9 cellular contexts compared by ENCODE assay signal in genomic region chr2:74849228-74849892, GRCh38. TPM values are rescaled to one million over a fixed set of nuclear protein-coding genes. Genes with fewer than 3 reads are reported as not detected.
DNase-seq lines count a peak whose midpoint lies in the region; ATAC-seq and TF ChIP-seq lines count a peak whose summit lies in the region.
"Had no signal": no experiment of that assay in that cellular context is flagged by ENCODE, and none has a peak within 500 bp of the region (broad histone marks: within the 10 kb centered on the region; RNA-seq: fewer than 3 reads in every experiment).

No MANE protein-coding gene starts in this region.

- peaks cover 98% of the 10 kb centered on the region for H3K79me2 ChIP-seq in GM23338 (replicated peaks; ENCODE audit: insufficient read depth)
- peaks cover 92% of the 10 kb centered on the region for H3K79me2 ChIP-seq in MM.1S (ENCODE audit: low read length)

- peak; percentile 77 for DNase-seq in GM23338 (ENCODE audit: low spot score)
- DNase-seq in MM.1S: peak; percentile 89
- peak; percentile 39 to 43 for DNase-seq in activated T-cell treated with anti-CD3 and anti-CD28 coated beads, Interleukin-2, amount 50 U/mL, for 72 hours
- peak in 1 of 2 donors; percentile 45 for DNase-seq in stimulated activated naive CD8-positive, alpha-beta T cell treated with anti-CD3 and anti-CD28 coated beads, Interleukin-15, amount 100 ng/mL, for 72 hours
- DNase-seq in SHP77 treated with DMSO at 0.1 percent for 48 hours (lab: John Stamatoyannopoulos, UW): no peak
- no peak for DNase-seq in epidermal melanocyte (ENCODE audit: insufficient read length, low spot score)

- H3K4me1 Mint-ChIP-seq in GM23338: peaks cover 80% of the 10 kb centered on the region
- H3K4me1 Mint-ChIP-seq in activated T-cell treated with anti-CD3 and anti-CD28 coated beads, Interleukin-2, amount 50 U/mL, for 72 hours (ENCODE audit: low read depth): peaks cover 75% of the 10 kb centered on the region
- peaks cover 78% of the 10 kb centered on the region for H3K4me1 Mint-ChIP-seq in stimulated activated naive CD8-positive, alpha-beta T cell treated with anti-CD3 and anti-CD28 coated beads, Interleukin-15, amount 100 ng/mL, for 72 hours

- no peaks in the 10 kb centered on the region for H3K27me3 ChIP-seq in GM23338 (ENCODE audit: insufficient read depth)
- H3K27me3 ChIP-seq in MM.1S (replicated peaks; ENCODE audit: insufficient read depth, low read length): no peaks in the 10 kb centered on the region
- H3K27me3 ChIP-seq in iPS-18a (ENCODE audit: control insufficient read depth, insufficient read depth, low read length): no peaks in the 10 kb centered on the region

- peak overlapping the region; percentile 55 for H3K4me3 Mint-ChIP-seq in GM23338
- H3K4me3 Mint-ChIP-seq in activated T-cell treated with anti-CD3 and anti-CD28 coated beads, Interleukin-2, amount 50 U/mL, for 72 hours: peak overlapping the region; percentile 85 to 93
- peak overlapping the region; percentile 79 to 83 for H3K4me3 Mint-ChIP-seq in stimulated activated naive CD8-positive, alpha-beta T cell treated with anti-CD3 and anti-CD28 coated beads, Interleukin-15, amount 100 ng/mL, for 72 hours

- H3F3A ChIP-seq in GM23338 (replicated peaks; ENCODE audit: low read depth) (0 out of 2 replicates have a peak, but pooled peaks cover 11% of the 10 kb centered on the region), MM.1S (ENCODE audit: insufficient read depth, low read length) (peaks cover 25% of the 10 kb centered on the region)

- ATAC-seq in GM18499 (IDR thresholded peaks at IDR 0.05; ENCODE audit: insufficient read depth, unreplicated experiment) (peak; percentile 75), GM23338 (peak; percentile 74)
- ATAC-seq in activated T-cell treated with anti-CD3 and anti-CD28 coated beads, Interleukin-2, amount 50 U/mL, for 72 hours (replicated peaks in 1 of 2): peak; percentile 69 to 73
- ATAC-seq in stimulated activated naive CD8-positive, alpha-beta T cell treated with anti-CD3 and anti-CD28 coated beads, Interleukin-15, amount 100 ng/mL, for 72 hours: peak; percentile 88
- ATAC-seq: Panc1 had no signal

- peak overlapping the region; percentile 94 for H3K27ac Mint-ChIP-seq in GM23338
- H3K27ac Mint-ChIP-seq in activated T-cell treated with anti-CD3 and anti-CD28 coated beads, Interleukin-2, amount 50 U/mL, for 72 hours: peak overlapping the region; percentile 97
- H3K27ac Mint-ChIP-seq in stimulated activated naive CD8-positive, alpha-beta T cell treated with anti-CD3 and anti-CD28 coated beads, Interleukin-15, amount 100 ng/mL, for 72 hours: peak overlapping the region; percentile 92 to 93

- no peak overlapping the region for H2AFZ ChIP-seq in GM23338
- peak overlapping the region; percentile 33; the same call in 1 of the 2 replicates for H2AFZ ChIP-seq in MM.1S (ENCODE audit: low read length)

- H3K9ac ChIP-seq in MM.1S (ENCODE audit: low read length) (peak overlapping the region; percentile 66), iPS-18a (ENCODE audit: low read length) (no peak overlapping the region)

- peaks cover 51% of the 10 kb centered on the region for H4K20me1 ChIP-seq in GM23338 (replicated peaks; ENCODE audit: insufficient read depth)
- no peaks in the 10 kb centered on the region; the same call in 1 of the 2 replicates for H4K20me1 ChIP-seq in MM.1S (ENCODE audit: insufficient read depth, low read length)

- H3K36me3 ChIP-seq in GM23338 (ENCODE audit: insufficient read depth) (no peaks in the 10 kb centered on the region), MM.1S (replicated peaks; ENCODE audit: insufficient read depth, low read length) (no peaks in the 10 kb centered on the region), iPS-18a (ENCODE audit: control insufficient read depth, low read depth, low read length) (peaks cover 4% of the 10 kb centered on the region)

- peaks cover 8% of the 10 kb centered on the region for H3K27me3 Mint-ChIP-seq in GM23338 (ENCODE audit: insufficient read depth, low read depth, poor library complexity)
- no peaks in the 10 kb centered on the region for H3K27me3 Mint-ChIP-seq in activated T-cell treated with anti-CD3 and anti-CD28 coated beads, Interleukin-2, amount 50 U/mL, for 72 hours (ENCODE audit: low read depth)
- no peaks in the 10 kb centered on the region for H3K27me3 Mint-ChIP-seq in stimulated activated naive CD8-positive, alpha-beta T cell treated with anti-CD3 and anti-CD28 coated beads, Interleukin-15, amount 100 ng/mL, for 72 hours

- no peaks in the 10 kb centered on the region for H3K9me3 Mint-ChIP-seq in GM23338
- H3K9me3 Mint-ChIP-seq in activated T-cell treated with anti-CD3 and anti-CD28 coated beads, Interleukin-2, amount 50 U/mL, for 72 hours: no peaks in the 10 kb centered on the region
- no peaks in the 10 kb centered on the region for H3K9me3 Mint-ChIP-seq in stimulated activated naive CD8-positive, alpha-beta T cell treated with anti-CD3 and anti-CD28 coated beads, Interleukin-15, amount 100 ng/mL, for 72 hours

- H3K9me3 ChIP-seq in MM.1S (replicated peaks; ENCODE audit: insufficient read depth, low read length) (no peaks in the 10 kb centered on the region), iPS-18a (ENCODE audit: control insufficient read depth, low read depth, low read length) (no peaks in the 10 kb centered on the region)

- H3K4me2 ChIP-seq in GM23338 (peak overlapping the region; percentile 66), MM.1S (ENCODE audit: low read depth, low read length) (peak overlapping the region; percentile 97)

- TF ChIP-seq CTCF in GM23338 (conservative IDR thresholded peaks at IDR 0.05; ENCODE audit: low read depth in 2 of 2) (no peak), MM.1S (IDR thresholded peaks at IDR 0.05; ENCODE audit: low read length) (no peak)

- H3K4me3 ChIP-seq in GM23338 (peak overlapping the region; percentile 38), MM.1S (ENCODE audit: low read length) (peak overlapping the region; percentile 59), iPS-18a (ENCODE audit: low read length) (peak overlapping the region; percentile 23)

- peaks cover 24% of the 10 kb centered on the region for H3K36me3 Mint-ChIP-seq in GM23338 (ENCODE audit: low read depth)
- peaks cover 1 to 4% of the 10 kb centered on the region in 2 donors for H3K36me3 Mint-ChIP-seq in activated T-cell treated with anti-CD3 and anti-CD28 coated beads, Interleukin-2, amount 50 U/mL, for 72 hours (ENCODE audit: insufficient read depth in 2 of 2)

- peaks cover 68% of the 10 kb centered on the region for H3K4me1 ChIP-seq in GM23338 (ENCODE audit: insufficient read depth)
- H3K4me1 ChIP-seq in MM.1S (ENCODE audit: low read length): peaks cover 62% of the 10 kb centered on the region
- H3K4me1 ChIP-seq in iPS-18a (ENCODE audit: control insufficient read depth, low read depth, low read length): peaks cover 38% of the 10 kb centered on the region

- no peaks in the 10 kb centered on the region for H3K9me2 ChIP-seq in GM23338 (ENCODE audit: insufficient read depth)
- H3K9me2 ChIP-seq in MM.1S (replicated peaks; ENCODE audit: insufficient read depth, low read length): no peaks in the 10 kb centered on the region

- H3K27ac ChIP-seq in GM23338 (ENCODE audit: low read depth) (peak overlapping the region; percentile 87), MM.1S (ENCODE audit: low read length) (peak overlapping the region; percentile 96), iPS-18a (ENCODE audit: low read length) (peak overlapping the region; percentile 21)

RNA-seq across cellular contexts. Expression of gene HK2, which starts 15.4 kb away (rescaled TPM):
- 54.7 and 56.0 TPM in 2 replicates for total RNA-seq in GM23338 (2014; rRNA removed; shearing (Covaris generic))
- 23.2 and 24.3 TPM in 2 replicates for polyA plus RNA-seq in GM23338 (2016; fragmentation: Nextera tagmentation; extraction: Ambion mirVana)
- total RNA-seq in activated T-cell treated with anti-CD3 and anti-CD28 coated beads, Interleukin-2, amount 50 U/mL, for 72 hours: 10 to 100 TPM; 31.2 to 36.4 TPM

Comparison
In these comparisons a context has a peak if more than half of its experiments do, and no peak if none do; other contexts are left out.
1. DNase-seq: peak in GM23338 (single experiment), MM.1S (single experiment) and activated T-cell treated with anti-CD3 and anti-CD28 coated beads, Interleukin-2, amount 50 U/mL, for 72 hours (2 of 2); none in SHP77 treated with DMSO at 0.1 percent for 48 hours (single experiment) and epidermal melanocyte (single experiment).
2. H3K27ac ChIP-seq: peak in every context shown above with its lines; median percentile 96 in MM.1S; 87 in GM23338; 21 in iPS-18a.
3. Peak in every context shown above with its lines, with median percentiles within 50 percentile points of each other: ATAC-seq, H3K4me3 ChIP-seq, H3K27ac Mint-ChIP-seq and H3K4me3 Mint-ChIP-seq.